Comparison of ENCODE assay signal across 17 cellular contexts in genomic region chr10:34320265-34320664, GRCh38.
DNase-seq lines count a peak whose midpoint lies in the region; ATAC-seq, FAIRE-seq and TF ChIP-seq lines count a peak whose summit lies in the region.
"Had no signal": no experiment of that assay in that cellular context is flagged by ENCODE, and none has a peak within 500 bp of the region (broad histone marks: within the 10 kb centered on the region; RNA-seq: fewer than 3 reads in every experiment).

No MANE protein-coding gene starts in this region.

- no peak for TF ChIP-seq CTCF in A549 (IDR thresholded peaks at IDR 0.05)

- peak overlapping the region; percentile 27 for H3K4me2 ChIP-seq in A549
- no peak overlapping the region for H3K4me2 ChIP-seq in neuronal stem cell (ENCODE audit: insufficient read depth, low read length, poor library complexity, severe bottlenecking)

- H3K4me1 ChIP-seq in A549 (peaks cover 38% of the 10 kb centered on the region), neuronal stem cell (ENCODE audit: control insufficient read depth in 2 of 2, insufficient read depth in 1 of 2, low read depth in 1 of 2, low read length in 2 of 2) (no peaks in the 10 kb centered on the region)

- FAIRE-seq in A549 (lab: Jason Lieb, UNC) = peak; percentile 28
- peak; percentile 8 for FAIRE-seq in endometrium (lab: Jason Lieb, UNC)
- FAIRE-seq: GM12891 had no signal

- H3K23ac ChIP-seq in neuronal stem cell (ENCODE audit: low read depth, low read length, poor library complexity) = no peak overlapping the region

- peaks cover 0 to 33% of the 10 kb centered on the region in 2 donors for H3K36me3 ChIP-seq in neuronal stem cell (replicated peaks in 1 of 2; ENCODE audit: control insufficient read depth in 2 of 2, insufficient read depth in 2 of 2, low read length in 2 of 2)

- no peak overlapping the region for H2BK120ac ChIP-seq in neuronal stem cell (ENCODE audit: low read depth, low read length)

- no peak overlapping the region for H3K4me3 Mint-ChIP-seq in natural killer cell treated with Interleukin-12 subunit alpha and Interleukin-12 subunit beta and Interleukin-15 and Interleukin-18, amount 100 ng/mL, for 72 hours
- H3K4me3 Mint-ChIP-seq: T-helper 1 cell treated with Interleukin-12 subunit alpha and Interleukin-12 subunit beta and Interleukin-4 antibody, amounts not matched to agents 30 μg/mL and 1 μg/mL, for 36 hours; WTC11 had no signal

- no peak overlapping the region for H3K4me3 ChIP-seq in A549
- no peak overlapping the region for H3K4me3 ChIP-seq in neuronal stem cell (ENCODE audit: low read length in 2 of 2)

- peaks cover 0 to 5% of the 10 kb centered on the region in 2 donors for H3K27me3 Mint-ChIP-seq in natural killer cell treated with Interleukin-12 subunit alpha and Interleukin-12 subunit beta and Interleukin-15 and Interleukin-18, amount 100 ng/mL, for 72 hours

- peaks cover 0 to 5% of the 10 kb centered on the region in 2 donors for H3K4me1 Mint-ChIP-seq in natural killer cell treated with Interleukin-12 subunit alpha and Interleukin-12 subunit beta and Interleukin-15 and Interleukin-18, amount 100 ng/mL, for 72 hours (ENCODE audit: low read depth in 2 of 2)

- H3K27ac ChIP-seq in A549 (peak overlapping the region; percentile 8 to 58; a peak in 3 of 6 replicates), neuronal stem cell (replicated peaks; ENCODE audit: low read length) (no peak overlapping the region)

- 81% methylated on average over 4 of the region's 4 CpGs for WGBS in A549 (ENCODE audit: missing lambda C conversion rate)
- no CpG with 5 or more reads among the region's 4 CpGs for WGBS in neuronal stem cell (ENCODE audit: extremely low coverage in 2 of 2, insufficient read length in 2 of 2, insufficient replicate concordance in 1 of 2), 2 donors

- POLR2A ChIA-PET in A549 (lab: Yijun Ruan, JAX) = no interaction called here

- H4K8ac ChIP-seq in neuronal stem cell (ENCODE audit: low read depth, low read length) = no peak overlapping the region

- no peak for TF ChIP-seq RAD21 in A549 (conservative IDR thresholded peaks at IDR 0.05 in 1 of 2, IDR thresholded peaks at IDR 0.05 in 1 of 2)

- H2AFZ ChIP-seq in neuronal stem cell (ENCODE audit: low read length) = no peak overlapping the region

- H3K36me3 Mint-ChIP-seq in natural killer cell treated with Interleukin-12 subunit alpha and Interleukin-12 subunit beta and Interleukin-15 and Interleukin-18, amount 100 ng/mL, for 72 hours = no peaks in the 10 kb centered on the region

- no peak overlapping the region for H2BK15ac ChIP-seq in neuronal stem cell (ENCODE audit: low read length)

- TF ChIP-seq EP300 in A549 (IDR thresholded peaks at IDR 0.05) = no peak

- no peak overlapping the region for H3K27ac Mint-ChIP-seq in natural killer cell treated with Interleukin-12 subunit alpha and Interleukin-12 subunit beta and Interleukin-15 and Interleukin-18, amount 100 ng/mL, for 72 hours
- H3K27ac Mint-ChIP-seq: activated T-helper 2 cell treated with anti-CD3 and anti-CD28 coated beads, Interferon-gamma antibody, Interleukin-2, Interleukin-4, amounts not matched to agents 10 μg/mL and 5 μg/mL and 100 μg/mL, durations not matched to agents 14 hours and 24 hours and 36 hours; T-helper 1 cell treated with Interleukin-12 subunit alpha and Interleukin-12 subunit beta and Interleukin-4 antibody, amounts not matched to agents 30 μg/mL and 1 μg/mL, for 36 hours; WTC11 had no signal

- H3K18ac ChIP-seq in neuronal stem cell (ENCODE audit: low read length) = no peak overlapping the region

- DNase-seq in A549 (ENCODE audit: low read depth in 1 of 2, low spot score in 1 of 2) = no peak
- peak; percentile 68 for DNase-seq in NCI-H1092 treated with DMSO at 0.1 percent for 48 hours (lab: John Stamatoyannopoulos, UW)
- peak; percentile 77 for DNase-seq in NCI-H748 (lab: John Stamatoyannopoulos, UW; ENCODE audit: unreplicated experiment)
- DNase-seq in natural killer cell treated with Interleukin-12 subunit alpha and Interleukin-12 subunit beta and Interleukin-15 and Interleukin-18, amount 100 ng/mL, for 72 hours (ENCODE audit: low spot score) = no peak
- no peak for DNase-seq in cerebellum (ENCODE audit: low spot score)
- DNase-seq in neuronal stem cell (ENCODE audit: low spot score) = no peak
- DNase-seq: anterior cingulate cortex, GDM1, glutamatergic neuron, KBM-7, right cardiac atrium had no signal

- CTCF ChIA-PET in A549 (lab: Yijun Ruan, JAX) = interaction anchor here (0.7 to 3.2 kb wide), 7 partner anchors 10 to 319 kb away, joined by 3 to 19 read pairs (median 3); no protein-coding TSS in a partner anchor

- H3K27me3 ChIP-seq in neuronal stem cell (ENCODE audit: control insufficient read depth in 3 of 3, insufficient read depth in 3 of 3, low read depth in 1 of 3, low read length in 3 of 3) = no peaks in the 10 kb centered on the region

- no peak overlapping the region for H2AK5ac ChIP-seq in neuronal stem cell (ENCODE audit: low read depth, low read length)

- H3K9me3 ChIP-seq in A549 (no peaks in the 10 kb centered on the region), neuronal stem cell (replicated peaks in 1 of 2; ENCODE audit: control insufficient read depth in 2 of 2, insufficient read depth in 1 of 2, low read depth in 1 of 2, low read length in 2 of 2) (no peaks in the 10 kb centered on the region)

- no peak for ATAC-seq in A549
- no peak for ATAC-seq in GM19467 (IDR thresholded peaks at IDR 0.05; ENCODE audit: unreplicated experiment)
- ATAC-seq in natural killer cell treated with Interleukin-12 subunit alpha and Interleukin-12 subunit beta and Interleukin-15 and Interleukin-18, amount 100 ng/mL, for 72 hours = no peak
- ATAC-seq: WTC11 had no signal

- H3K9me3 Mint-ChIP-seq in natural killer cell treated with Interleukin-12 subunit alpha and Interleukin-12 subunit beta and Interleukin-15 and Interleukin-18, amount 100 ng/mL, for 72 hours = no peaks in the 10 kb centered on the region
- H3K9me3 Mint-ChIP-seq: activated T-helper 2 cell treated with anti-CD3 and anti-CD28 coated beads, Interferon-gamma antibody, Interleukin-2, Interleukin-4, amounts not matched to agents 10 μg/mL and 5 μg/mL and 100 μg/mL, durations not matched to agents 14 hours and 24 hours and 36 hours; T-helper 1 cell treated with Interleukin-12 subunit alpha and Interleukin-12 subunit beta and Interleukin-4 antibody, amounts not matched to agents 30 μg/mL and 1 μg/mL, for 36 hours; WTC11 had no signal

- no peak overlapping the region for H3K4ac ChIP-seq in neuronal stem cell (ENCODE audit: low read length)

- H2BK5ac ChIP-seq in neuronal stem cell (ENCODE audit: low read length) = no peak overlapping the region

- no peak overlapping the region for H2BK12ac ChIP-seq in neuronal stem cell (ENCODE audit: low read length)

- no peak overlapping the region for H3K14ac ChIP-seq in neuronal stem cell (ENCODE audit: low read length)

- no peak overlapping the region for H4K91ac ChIP-seq in neuronal stem cell (ENCODE audit: low read depth, low read length, poor library complexity)

- H3K9ac ChIP-seq in neuronal stem cell (ENCODE audit: low read depth, low read length, poor library complexity) = no peak overlapping the region

- no peak for TF ChIP-seq POLR2A in A549 (IDR thresholded peaks at IDR 0.05; ENCODE audit: low read length)

- H3K79me1 ChIP-seq in neuronal stem cell (ENCODE audit: low read depth, low read length) = no peaks in the 10 kb centered on the region

TF ChIP-seq in A549, 52 proteins besides CTCF, POLR2A, EP300 and RAD21 (continues in another document):
- TF ChIP-seq ZSCAN20 (CRISPR knock-in tag; IDR thresholded peaks at IDR 0.05) = no peak
- TF ChIP-seq USF2 (IDR thresholded peaks at IDR 0.05) = no peak
- TF ChIP-seq ELK1 (IDR thresholded peaks at IDR 0.05; ENCODE audit: low read depth, low read length) = no peak
- no peak for TF ChIP-seq HDAC2 (IDR thresholded peaks at IDR 0.05)
- TF ChIP-seq MYC (IDR thresholded peaks at IDR 0.05; ENCODE audit: borderline replicate concordance, low read length) = no peak
- TF ChIP-seq FOSB (CRISPR knock-in tag; IDR thresholded peaks at IDR 0.05) = no peak
- TF ChIP-seq ZFP36 (IDR thresholded peaks at IDR 0.05; ENCODE audit: borderline replicate concordance, partially characterized antibody) = no peak
- TF ChIP-seq SMC3 (IDR thresholded peaks at IDR 0.05) = no peak
- no peak for TF ChIP-seq FOXS1 (CRISPR knock-in tag; IDR thresholded peaks at IDR 0.05)
- TF ChIP-seq NFE2L2 (conservative IDR thresholded peaks at IDR 0.05; ENCODE audit: low read length) = no peak
- TF ChIP-seq TP53 (CRISPR knock-in tag; IDR thresholded peaks at IDR 0.05) = no peak
- TF ChIP-seq RFX5 (IDR thresholded peaks at IDR 0.05) = no peak
- no peak for TF ChIP-seq ZNF302 (CRISPR knock-in tag; IDR thresholded peaks at IDR 0.05)
- TF ChIP-seq HMGXB4 (CRISPR knock-in tag; IDR thresholded peaks at IDR 0.05; ENCODE audit: borderline replicate concordance) = no peak

Comparison
In these comparisons a context has a peak if more than half of its experiments do, and no peak if none do; other contexts are left out.
1. DNase-seq: peak in NCI-H1092 treated with DMSO at 0.1 percent for 48 hours (single experiment) and NCI-H748 (single experiment); none in A549 (0 of 2), natural killer cell treated with Interleukin-12 subunit alpha and Interleukin-12 subunit beta and Interleukin-15 and Interleukin-18, amount 100 ng/mL, for 72 hours (single experiment), cerebellum (single experiment) and neuronal stem cell (single experiment).